7 cellular contexts compared by ENCODE assay signal in the genomic region with DNA sequence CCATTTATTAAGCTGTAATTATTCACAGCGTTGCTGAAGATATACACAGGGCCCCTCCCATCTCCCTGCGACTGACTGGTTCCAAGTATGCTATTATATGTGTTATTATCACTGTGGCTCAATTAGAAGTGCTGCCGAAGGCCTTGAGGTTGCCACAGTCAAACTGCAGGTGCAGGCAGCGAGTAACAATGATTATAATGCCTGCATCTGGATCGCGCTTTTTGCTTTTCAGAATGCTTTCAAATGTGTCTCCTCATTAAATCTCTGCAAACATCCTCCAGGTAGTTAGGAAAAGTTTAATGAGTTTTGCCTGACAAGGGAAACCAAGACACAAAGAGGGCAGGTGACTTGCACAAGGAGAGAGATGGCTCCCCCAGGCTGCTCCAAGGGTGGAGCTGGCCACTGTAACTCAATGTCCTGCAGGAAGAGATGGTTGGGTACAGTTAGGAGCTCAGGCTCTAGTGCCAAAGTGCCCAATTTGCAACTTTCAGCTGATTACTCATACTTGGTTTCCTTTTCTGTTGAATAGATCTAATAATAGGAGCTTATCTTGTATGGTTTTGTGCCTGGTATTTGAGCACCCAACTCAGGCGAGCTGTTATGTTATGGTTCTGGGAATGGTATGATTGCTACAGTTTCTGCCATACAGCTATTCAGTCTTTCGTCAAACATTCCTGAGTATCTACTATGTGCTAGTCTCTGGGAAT.
DNase-seq lines count a peak whose midpoint lies in the region; ATAC-seq and TF ChIP-seq lines count a peak whose summit lies in the region.

No MANE protein-coding gene starts in this region.

- H3K4me3 ChIP-seq in brain microvascular endothelial cell (ENCODE audit: low read depth, low read length) (no peak overlapping the region), skin epidermis (no peak overlapping the region)

- in situ Hi-C loops in brain microvascular endothelial cell (cut with HindIII; ENCODE audit: low pct_ligation_motif_present, low sequenced_read_pairs), result no loop called here

- DNase-seq in NCI-H1105 treated with DMSO at 0.1 percent for 48 hours (lab: John Stamatoyannopoulos, UW) (peak; percentile 87), brain microvascular endothelial cell (peak; percentile 68), OCI-M2 (lab: John Stamatoyannopoulos, UW; ENCODE audit: unreplicated experiment) (no peak), iPS-NIHi7 (ENCODE audit: extremely low spot score) (no peak)

- H3K36me3 ChIP-seq in brain microvascular endothelial cell (replicated peaks), result no peaks in the 10 kb centered on the region

- TF ChIP-seq CTCF in brain microvascular endothelial cell (IDR thresholded peaks at IDR 0.05; ENCODE audit: low read depth, low read length, missing control alignments), result no peak

- H3K27ac ChIP-seq in brain microvascular endothelial cell, result peak overlapping the region; percentile 27
- peak overlapping the region in 19 of 21 experiments; percentile 0 to 98 (median 88) for H3K27ac ChIP-seq in skin epidermis

- ATAC-seq in GM19395 (IDR thresholded peaks at IDR 0.05; ENCODE audit: unreplicated experiment), result peak; percentile 22
- ATAC-seq in GM21825 (IDR thresholded peaks at IDR 0.05; ENCODE audit: unreplicated experiment), result no peak

- H3K27me3 ChIP-seq in brain microvascular endothelial cell (replicated peaks), result no peaks in the 10 kb centered on the region

Comparison
In these comparisons a context has a peak if more than half of its experiments do, and no peak if none do; other contexts are left out.
1. DNase-seq: peak in NCI-H1105 treated with DMSO at 0.1 percent for 48 hours (single experiment) and brain microvascular endothelial cell (single experiment); none in OCI-M2 (single experiment) and iPS-NIHi7 (single experiment).